In genomic region chr6:150352321-150353296, GRCh38 we compare ENCODE assay signal across 1 cellular context.
TF ChIP-seq lines count a peak whose summit lies in the region.

No MANE protein-coding gene starts in this region.

TF ChIP-seq in HCT116, 20 proteins besides CTCF, POLR2A, EP300 and RAD21 (continued from another document):
- TF ChIP-seq REST (IDR thresholded peaks at IDR 0.05; ENCODE audit: low read depth) (no peak), YY1 (IDR thresholded peaks at IDR 0.05; ENCODE audit: extremely low read depth, insufficient replicate concordance, low read depth, low read length) (no peak), ZNF274 (IDR thresholded peaks at IDR 0.05; ENCODE audit: low read depth, low read length) (no peak), ZFX (IDR thresholded peaks at IDR 0.05) (no peak), MAX (IDR thresholded peaks at IDR 0.05) (no peak), CBX3 (IDR thresholded peaks at IDR 0.05; ENCODE audit: low read depth) (no peak), JUND (IDR thresholded peaks at IDR 0.05) (no peak)
